8 cellular contexts compared by ENCODE assay signal in genomic region chr10:100912609-100913469, GRCh38. TPM values are rescaled to one million over a fixed set of nuclear protein-coding genes. Genes with fewer than 3 reads are reported as not detected.
DNase-seq lines count a peak whose midpoint lies in the region; ATAC-seq and TF ChIP-seq lines count a peak whose summit lies in the region.

Gene SLF2 (plus strand): TSS chr10:100912963. CDS start chr10:100913111, 148 bp downstream.

- H3K27me3 ChIP-seq in CD8-positive, alpha-beta T cell (ENCODE audit: insufficient read depth, low read length): no peaks in the 10 kb centered on the region
- H3K27me3 ChIP-seq in lower lobe of right lung (ENCODE audit: low read depth): no peaks in the 10 kb centered on the region

- H3K4me1 Mint-ChIP-seq in CD8-positive, alpha-beta T cell (ENCODE audit: low read depth): peaks cover 48% of the 10 kb centered on the region

- no peaks in the 10 kb centered on the region for H3K27me3 Mint-ChIP-seq in CD8-positive, alpha-beta T cell (ENCODE audit: low read depth)

- POLR2A ChIA-PET in CD8-positive, alpha-beta T cell (lab: Charles Lee): interaction anchor here (0.6 to 1.4 kb wide), 6 partner anchors 24 to 377 kb away, joined by 3 to 5 read pairs (median 3); partner anchors contain the start of gene HIF1AN

- TF ChIP-seq CTCF in CD8-positive, alpha-beta T cell (IDR thresholded peaks at IDR 0.05): no peak
- no peak for TF ChIP-seq CTCF in lower lobe of right lung (IDR thresholded peaks at IDR 0.05)

- DNase-seq in CD8-positive, alpha-beta T cell: peak; percentile 75 to 93 (median 88)
- DNase-seq in HS-27A (ENCODE audit: low read depth) (peak; percentile 76), NK-92 (lab: John Stamatoyannopoulos, UW; ENCODE audit: unreplicated experiment) (peak; percentile 34), lower lobe of right lung (peak; percentile 97)
- peak; percentile 77 to 81 for DNase-seq in activated CD8-positive, alpha-beta memory T cell treated with anti-CD3 and anti-CD28 coated beads for 1 hour (ENCODE audit: extremely low read depth in 1 of 2, low read depth in 1 of 2)
- DNase-seq in effector CD4-positive, alpha-beta T cell: peak; percentile 85
- DNase-seq in stimulated activated CD4-positive, alpha-beta T cell treated with anti-CD3 and anti-CD28 coated beads, TNF-alpha, amount 100 ng/mL, for 24 hours (ENCODE audit: low read depth in 3 of 3): peak; percentile 88 to 93 (median 90)

- peaks cover 21% of the 10 kb centered on the region for H3K4me1 ChIP-seq in CD8-positive, alpha-beta T cell (ENCODE audit: insufficient read depth, low read length)
- H3K4me1 ChIP-seq in lower lobe of right lung: peaks cover 32% of the 10 kb centered on the region

- CTCF ChIA-PET in CD8-positive, alpha-beta T cell (lab: Charles Lee): interaction anchor here (1.1 to 2.3 kb wide), 2 partner anchors 17 to 102 kb away, joined by 4 to 10 read pairs; no protein-coding TSS in a partner anchor

- peak within 1 kb of the TSS; percentile 98 for H3K27ac Mint-ChIP-seq in CD8-positive, alpha-beta T cell

- H3K4me3 Mint-ChIP-seq in CD8-positive, alpha-beta T cell: peak within 1 kb of the TSS; percentile 99

- H3K27ac ChIP-seq in CD8-positive, alpha-beta T cell (ENCODE audit: low read depth, low read length): peak within 1 kb of the TSS; percentile 67
- peak within 1 kb of the TSS; percentile 95 for H3K27ac ChIP-seq in lower lobe of right lung

- peaks cover 32% of the 10 kb centered on the region for H3K36me3 Mint-ChIP-seq in CD8-positive, alpha-beta T cell

- H3K4me3 ChIP-seq in CD8-positive, alpha-beta T cell (ENCODE audit: low read depth, low read length): peak within 1 kb of the TSS; percentile 100
- peak within 1 kb of the TSS; percentile 99 for H3K4me3 ChIP-seq in lower lobe of right lung

- intact Hi-C loops in CD8-positive, alpha-beta T cell (cut with DNase I, micrococcal nuclease): loop anchor here (1.0 to 10.0 kb wide), 13 partner anchors 74 to 1291 kb away; partner anchors contain the start of genes COX15 (in 2 of the 2), CUTC (in 2 of the 2), MRPL43 (in 2 of the 2) and TWNK (in 2 of the 2)
- intact Hi-C loops in lower lobe of right lung (cut with DNase I): no loop called here

- no peaks in the 10 kb centered on the region for H3K9me3 ChIP-seq in CD8-positive, alpha-beta T cell (ENCODE audit: low read length)
- H3K9me3 ChIP-seq in lower lobe of right lung: no peaks in the 10 kb centered on the region

- no peaks in the 10 kb centered on the region for H3K9me3 Mint-ChIP-seq in CD8-positive, alpha-beta T cell

- peak; percentile 84 for ATAC-seq in CD8-positive, alpha-beta T cell
- peak; percentile 89 for ATAC-seq in GM19467 (IDR thresholded peaks at IDR 0.05; ENCODE audit: unreplicated experiment)
- peak; percentile 99 for ATAC-seq in lower lobe of right lung

- H3K36me3 ChIP-seq in CD8-positive, alpha-beta T cell (ENCODE audit: insufficient read depth, low read length): peaks cover 11% of the 10 kb centered on the region
- peaks cover 27% of the 10 kb centered on the region for H3K36me3 ChIP-seq in lower lobe of right lung

RNA-seq across cellular contexts. Expression of gene SLF2, which starts in this region (rescaled TPM):
- total RNA-seq in CD8-positive, alpha-beta T cell: 1 to 10 TPM; 8.0 to 8.3 TPM
- 34.4 TPM for total RNA-seq in lower lobe of right lung

Comparison
In these comparisons a context has a peak if more than half of its experiments do, and no peak if none do; other contexts are left out.
1. Peak in every context shown above with its lines: DNase-seq, ATAC-seq, H3K4me3 ChIP-seq and H3K27ac ChIP-seq.
2. DNase-seq: peak in every context shown above with its lines; median percentile 97 in lower lobe of right lung; 90 in stimulated activated CD4-positive, alpha-beta T cell treated with anti-CD3 and anti-CD28 coated beads, TNF-alpha, amount 100 ng/mL, for 24 hours; 88 in CD8-positive, alpha-beta T cell; 85 in effector CD4-positive, alpha-beta T cell; 79 in activated CD8-positive, alpha-beta memory T cell treated with anti-CD3 and anti-CD28 coated beads for 1 hour; 76 in HS-27A; 34 in NK-92.